ENCODE assay signal across 8 cellular contexts in the genomic region with DNA sequence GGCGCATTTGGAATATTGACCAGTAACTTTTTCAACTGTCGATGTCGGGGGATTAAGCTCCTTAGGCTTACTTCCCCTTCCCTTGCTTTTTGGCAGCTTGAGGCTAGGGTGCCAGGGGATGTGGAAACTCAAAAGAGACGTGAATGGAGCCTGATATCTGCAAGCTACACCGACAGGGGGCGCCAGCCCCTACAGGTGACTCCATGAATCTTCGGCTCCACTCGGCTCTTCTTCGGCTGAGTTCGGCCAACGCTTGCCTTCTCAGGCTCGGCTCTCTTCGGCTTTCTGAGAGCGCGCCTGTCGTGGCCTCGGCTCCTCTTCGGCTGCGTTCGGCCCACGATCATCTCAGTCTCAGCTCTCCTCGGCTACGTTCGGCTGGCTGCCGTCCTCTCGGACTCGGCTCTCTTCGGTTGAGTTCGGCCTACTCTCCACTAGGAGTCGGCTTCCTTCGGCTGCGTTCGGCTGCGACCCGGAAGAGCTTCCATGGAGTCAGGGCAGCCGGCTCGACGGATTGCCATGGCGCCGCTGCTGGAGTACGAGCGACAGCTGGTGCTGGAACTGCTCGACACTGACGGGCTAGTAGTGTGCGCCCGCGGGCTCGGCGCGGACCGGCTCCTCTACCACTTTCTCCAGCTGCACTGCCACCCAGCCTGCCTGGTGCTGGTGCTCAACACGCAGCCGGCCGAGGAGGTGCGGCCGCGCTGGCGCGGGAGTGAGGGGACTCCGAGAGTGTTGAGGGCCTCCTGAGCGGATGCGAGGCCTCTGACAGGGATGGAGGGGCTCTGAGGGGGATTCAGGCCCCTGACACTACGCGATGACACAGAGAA. TPM values are rescaled to one million over a fixed set of nuclear protein-coding genes. Genes with fewer than 3 reads are reported as not detected.
DNase-seq lines count a peak whose midpoint lies in the region; ATAC-seq, FAIRE-seq and TF ChIP-seq lines count a peak whose summit lies in the region.

A gene (plus strand): TSS at position 472 of the 827 bp plus-strand sequence. CDS start 12 bp downstream, at position 484.

- H3K79me2 ChIP-seq in OCI-LY3 (ENCODE audit: low read length) (peaks cover 10% of the 10 kb centered on the region), endothelial cell of umbilical vein (ENCODE audit: control insufficient read depth, insufficient read depth, low read length) (peaks cover 11% of the 10 kb centered on the region)

- no peak within 1 kb of the TSS for H3K27ac ChIP-seq in OCI-LY3 (ENCODE audit: low read length)
- H3K27ac ChIP-seq in endothelial cell of umbilical vein (ENCODE audit: insufficient read depth, low read depth, low read length), result peak within 1 kb of the TSS; percentile 37

- ATAC-seq in GM21526 (IDR thresholded peaks at IDR 0.05; ENCODE audit: low FRiP score, unreplicated experiment), result peak; percentile 98

- peaks cover 13% of the 10 kb centered on the region for H3K27me3 ChIP-seq in OCI-LY3 (ENCODE audit: low read depth, low read length)
- H3K27me3 ChIP-seq in endothelial cell of umbilical vein (ENCODE audit: control insufficient read depth in 2 of 2, insufficient read depth in 2 of 2, low read length in 2 of 2), result peaks cover 3% of the 10 kb centered on the region in 2 experiments

- H3K4me2 ChIP-seq in OCI-LY3 (ENCODE audit: low read length) (peak within 1 kb of the TSS; percentile 98), endothelial cell of umbilical vein (ENCODE audit: insufficient read depth, low read length) (peak within 1 kb of the TSS; percentile 83)

- H3K9ac ChIP-seq in OCI-LY3 (ENCODE audit: low read length) (peak within 1 kb of the TSS; percentile 85), endothelial cell of umbilical vein (replicated peaks; ENCODE audit: extremely low read depth, insufficient read depth, low read length) (peak within 1 kb of the TSS; percentile 86)

- peaks cover 21% of the 10 kb centered on the region for H3K4me1 ChIP-seq in OCI-LY3 (ENCODE audit: low read length)
- peaks cover 10% of the 10 kb centered on the region for H3K4me1 ChIP-seq in endothelial cell of umbilical vein (ENCODE audit: control insufficient read depth, extremely low read depth, insufficient read depth, low read length)

- H3K9me1 ChIP-seq in endothelial cell of umbilical vein (replicated peaks; ENCODE audit: control insufficient read depth, extremely low read depth, insufficient read depth, low read length), result no peaks in the 10 kb centered on the region

- H3K9me3 ChIP-seq in OCI-LY3 (ENCODE audit: insufficient read depth, low read length) (no peaks in the 10 kb centered on the region), endothelial cell of umbilical vein (replicated peaks; ENCODE audit: control insufficient read depth, insufficient read depth, low read length) (no peaks in the 10 kb centered on the region)

- peak; percentile 100 for FAIRE-seq in endothelial cell of umbilical vein (lab: Jason Lieb, UNC)

- peak within 1 kb of the TSS; percentile 97 for H2AFZ ChIP-seq in OCI-LY3 (ENCODE audit: low read depth, low read length)
- peak within 1 kb of the TSS; percentile 91 for H2AFZ ChIP-seq in endothelial cell of umbilical vein (ENCODE audit: low read depth, low read length)

- DNase-seq in DMS153 (lab: John Stamatoyannopoulos, UW), result peak; percentile 99
- DNase-seq in HuH-7.5 (ENCODE audit: low spot score), result peak; percentile 76
- DNase-seq in activated CD8-positive, alpha-beta memory T cell treated with anti-CD3 and anti-CD28 coated beads, Interleukin-2, amount 50 U/mL, for 48 hours, result peak; percentile 98
- peak; percentile 100 for DNase-seq in endothelial cell of umbilical vein (ENCODE audit: low read depth, low spot score)
- DNase-seq in midbrain (lab: John Stamatoyannopoulos, UW), result peak; percentile 99
- DNase-seq in stimulated activated CD8-positive, alpha-beta memory T cell treated with anti-CD3 and anti-CD28 coated beads, Interleukin-2, amount 100 ng/mL, for 1 hour (ENCODE audit: low read depth in 2 of 2), result peak; percentile 96 to 97

- BruUV-seq in endothelial cell of umbilical vein (replicated peaks; lab: Mats Ljungman, UMichigan), result TSS peak; percentile 57

- H3K4me3 ChIP-seq in OCI-LY3 (ENCODE audit: low read length), result peak within 1 kb of the TSS; percentile 94
- H3K4me3 ChIP-seq in endothelial cell of umbilical vein (replicated peaks in 1 of 3; ENCODE audit: insufficient read depth in 1 of 3, low read depth in 1 of 3, low read length in 3 of 3), result peak within 1 kb of the TSS; percentile 66 to 83 (median 67)

- peak; percentile 77 for TF ChIP-seq CTCF in OCI-LY3 (IDR thresholded peaks at IDR 0.05; ENCODE audit: low read depth, low read length)
- peak; percentile 97 for TF ChIP-seq CTCF in endothelial cell of umbilical vein (IDR thresholded peaks at IDR 0.05; ENCODE audit: extremely low read depth in 1 of 2, insufficient read depth in 1 of 2, low read depth in 1 of 2, low read length in 2 of 2)

- CTCF ChIA-PET in endothelial cell of umbilical vein (lab: Charles Lee), result interaction anchor here (0.6 to 2.8 kb wide), 36 partner anchors 11 to 1825 kb away, joined by 3 to 25 read pairs (median 4); a partner anchor contains a TSS

- H3K36me3 ChIP-seq in OCI-LY3 (replicated peaks; ENCODE audit: low read depth, low read length), result peaks cover 4% of the 10 kb centered on the region
- H3K36me3 ChIP-seq in endothelial cell of umbilical vein (ENCODE audit: control insufficient read depth in 2 of 2, extremely low read depth in 1 of 2, insufficient read depth in 2 of 2, low read length in 2 of 2), result peaks cover 0 to 2% of the 10 kb centered on the region in 2 experiments

- dilution Hi-C loops in endothelial cell of umbilical vein (cut with MboI; ENCODE audit: extremely low pct_ligation_motif_present, low sequenced_read_pairs), result no loop called here

- POLR2A ChIA-PET in endothelial cell of umbilical vein (lab: Charles Lee), result interaction anchor here (0.6 to 0.8 kb wide), 3 partner anchors 123 to 386 kb away, joined by 3 to 4 read pairs (median 3); no protein-coding TSS in a partner anchor

- peak; percentile 83 for TF ChIP-seq POLR2A in endothelial cell of umbilical vein (IDR thresholded peaks at IDR 0.05; ENCODE audit: low read depth, low read length)

- intact Hi-C loops in endothelial cell of umbilical vein (cut with micrococcal nuclease), result loop anchor here (1.0 to 5.0 kb wide), 7 partner anchors 54 to 1787 kb away; a partner anchor contains a TSS

- H4K20me1 ChIP-seq in OCI-LY3 (ENCODE audit: insufficient read depth, low read length) (no peaks in the 10 kb centered on the region), endothelial cell of umbilical vein (replicated peaks; ENCODE audit: control insufficient read depth, extremely low read depth, insufficient read depth, low read length) (no peaks in the 10 kb centered on the region)

TF ChIP-seq in endothelial cell of umbilical vein, 7 proteins besides CTCF, POLR2A, EP300 and RAD21:
- no peak for TF ChIP-seq EZH2 (IDR thresholded peaks at IDR 0.05; ENCODE audit: borderline replicate concordance, low read depth, low read length, severe bottlenecking)
- TF ChIP-seq POLR2AphosphoS5 (IDR thresholded peaks at IDR 0.05; ENCODE audit: insufficient read depth, low read depth, low read length), result peak; percentile 81

RNA-seq across cellular contexts. Expression of the gene that starts here (rescaled TPM):
- 15.1 and 17.1 TPM in 2 replicates for total RNA-seq in endothelial cell of umbilical vein
- polyA plus RNA-seq in endothelial cell of umbilical vein, result 3.0 and 4.9 TPM in 2 replicates
- 2.0 and 2.4 TPM in 2 replicates for polyA plus RNA-seq in endothelial cell of umbilical vein (2011; cell fraction: cytosol; rRNA removed)
- polyA plus RNA-seq in endothelial cell of umbilical vein (2011; cell fraction: nucleus; rRNA removed), result 3.4 and 5.5 TPM in 2 replicates
- 9.6 and 12.5 TPM in 2 replicates for polyA plus RNA-seq in endothelial cell of umbilical vein (2012)
- 16.2 and 25.2 TPM in 2 replicates for polyA minus RNA-seq in endothelial cell of umbilical vein
- 27.7 TPM for polyA minus RNA-seq in endothelial cell of umbilical vein (2011; cell fraction: cytosol; rRNA and poly(A)+ RNA removed)
- 8.7 and 13.6 TPM in 2 replicates for polyA minus RNA-seq in endothelial cell of umbilical vein (2011; cell fraction: nucleus; rRNA and poly(A)+ RNA removed)
